ENCODE assay signal across 11 cellular contexts in genomic region chr7:5633161-5634106, GRCh38. TPM values are rescaled to one million over a fixed set of nuclear protein-coding genes. Genes with fewer than 3 reads are reported as not detected.
DNase-seq lines count a peak whose midpoint lies in the region; ATAC-seq and TF ChIP-seq lines count a peak whose summit lies in the region.
"Had no signal": no experiment of that assay in that cellular context is flagged by ENCODE, and none has a peak within 500 bp of the region (broad histone marks: within the 10 kb centered on the region; RNA-seq: fewer than 3 reads in every experiment).

No MANE protein-coding gene starts in this region.

- TF ChIP-seq EP300 in tibial nerve (IDR thresholded peaks at IDR 0.05) = no peak

- no peaks in the 10 kb centered on the region for H3K9me3 Mint-ChIP-seq in activated T-cell treated with anti-CD3 and anti-CD28 coated beads, Interleukin-2, amount 50 U/mL, for 24 hours
- H3K9me3 Mint-ChIP-seq in activated T-cell treated with anti-CD3 and anti-CD28 coated beads, Interleukin-2, amount 50 U/mL, for 4 hours = no peaks in the 10 kb centered on the region

- peaks cover 28 to 32% of the 10 kb centered on the region in 2 donors for H3K4me1 ChIP-seq in mucosa of rectum (ENCODE audit: control insufficient read depth in 2 of 2, insufficient read depth in 2 of 2, low read length in 2 of 2)
- H3K4me1 ChIP-seq in tibial nerve = peaks cover 5 to 85% (median 58%) of the 10 kb centered on the region in 4 donors

- no peaks in the 10 kb centered on the region for H3K27me3 Mint-ChIP-seq in activated T-cell treated with anti-CD3 and anti-CD28 coated beads, Interleukin-2, amount 50 U/mL, for 24 hours
- H3K27me3 Mint-ChIP-seq in activated T-cell treated with anti-CD3 and anti-CD28 coated beads, Interleukin-2, amount 50 U/mL, for 4 hours (ENCODE audit: low read depth) = no peaks in the 10 kb centered on the region

- peak overlapping the region; percentile 20 for H3K27ac Mint-ChIP-seq in activated T-cell treated with anti-CD3 and anti-CD28 coated beads, Interleukin-2, amount 50 U/mL, for 24 hours

- H3K9me3 ChIP-seq in mucosa of rectum (ENCODE audit: control insufficient read depth in 2 of 2, low read length in 2 of 2) (no peaks in the 10 kb centered on the region), tibial nerve (no peaks in the 10 kb centered on the region)

- H3K4me3 ChIP-seq in mucosa of rectum (ENCODE audit: low read length in 2 of 2) (no peak overlapping the region), tibial nerve (peak overlapping the region in 2 of 4 donors; percentile 4 to 18)

- WGBS in tibial nerve, 2 donors = 54 to 58% methylated on average over 22 of the region's 22 CpGs

- no peak for ATAC-seq in activated T-cell treated with anti-CD3 and anti-CD28 coated beads, Interleukin-2, amount 50 U/mL, for 4 hours
- ATAC-seq in HG03457 (IDR thresholded peaks at IDR 0.05; ENCODE audit: unreplicated experiment) = no peak

- H3K36me3 Mint-ChIP-seq in activated T-cell treated with anti-CD3 and anti-CD28 coated beads, Interleukin-2, amount 50 U/mL, for 24 hours (ENCODE audit: low read depth) = peaks cover 78% of the 10 kb centered on the region
- H3K36me3 Mint-ChIP-seq in activated T-cell treated with anti-CD3 and anti-CD28 coated beads, Interleukin-2, amount 50 U/mL, for 4 hours (ENCODE audit: insufficient read depth) = peaks cover 32% of the 10 kb centered on the region

- H3K27ac ChIP-seq in mucosa of rectum (ENCODE audit: low read depth in 2 of 2, low read length in 2 of 2) = peak overlapping the region; percentile 24 to 33
- peak overlapping the region; percentile 31 to 88 (median 56) for H3K27ac ChIP-seq in tibial nerve

- no peak overlapping the region for H3K4me3 Mint-ChIP-seq in activated T-cell treated with anti-CD3 and anti-CD28 coated beads, Interleukin-2, amount 50 U/mL, for 24 hours
- H3K4me3 Mint-ChIP-seq in activated T-cell treated with anti-CD3 and anti-CD28 coated beads, Interleukin-2, amount 50 U/mL, for 4 hours = no peak overlapping the region

- H3K27me3 ChIP-seq in mucosa of rectum (ENCODE audit: control insufficient read depth in 2 of 2, insufficient read depth in 2 of 2, low read length in 2 of 2) = no peaks in the 10 kb centered on the region
- no peaks in the 10 kb centered on the region for H3K27me3 ChIP-seq in tibial nerve

- no peak for TF ChIP-seq CTCF in tibial nerve (IDR thresholded peaks at IDR 0.05)

- H3K36me3 ChIP-seq in mucosa of rectum (ENCODE audit: control insufficient read depth in 2 of 2, insufficient read depth in 2 of 2, low read length in 2 of 2) (peaks cover 3 to 9% of the 10 kb centered on the region in 2 donors), tibial nerve (no peaks in the 10 kb centered on the region)

- no peak for DNase-seq in activated T-cell treated with anti-CD3 and anti-CD28 coated beads, Interleukin-2, amount 50 U/mL, for 24 hours
- no peak for DNase-seq in activated T-cell treated with anti-CD3 and anti-CD28 coated beads, Interleukin-2, amount 50 U/mL, for 4 hours
- peak; percentile 62 for DNase-seq in ecto neural progenitor cell (ENCODE audit: low spot score)
- DNase-seq in tibial nerve (ENCODE audit: low spot score in 2 of 2) = no peak
- no peak for DNase-seq in COR-L47 (lab: John Stamatoyannopoulos, UW)
- no peak for DNase-seq in activated gamma-delta T cell treated with Interleukin-2 at 50 U/mL for 16 hours
- DNase-seq: activated CD8-positive, alpha-beta memory T cell treated with anti-CD3 and anti-CD28 coated beads, Interleukin-2, amount 50 U/mL, for 48 hours; NCI-H2171; SW 1271 had no signal

- no peak overlapping the region for H3K9ac ChIP-seq in mucosa of rectum (ENCODE audit: low read depth in 1 of 2, low read length in 2 of 2)

- TF ChIP-seq POLR2A in tibial nerve (IDR thresholded peaks at IDR 0.05) = no peak

- peaks cover 42% of the 10 kb centered on the region for H3K4me1 Mint-ChIP-seq in activated T-cell treated with anti-CD3 and anti-CD28 coated beads, Interleukin-2, amount 50 U/mL, for 24 hours (ENCODE audit: low read depth)
- peaks cover 33% of the 10 kb centered on the region for H3K4me1 Mint-ChIP-seq in activated T-cell treated with anti-CD3 and anti-CD28 coated beads, Interleukin-2, amount 50 U/mL, for 4 hours (ENCODE audit: low read depth)

RNA-seq across cellular contexts. Expression of gene FSCN1, which starts 40.8 kb away (rescaled TPM):
- total RNA-seq in activated T-cell treated with anti-CD3 and anti-CD28 coated beads, Interleukin-2, amount 50 U/mL, for 4 hours = 10 to 100 TPM; 17.5 to 27.2 (median 18.3) TPM
- 100 to 1,000 TPM in 3 of 4 donors, 10 to 100 TPM in 1; 88.8 to 197 (median 145) TPM for total RNA-seq in tibial nerve
